Comparison of ENCODE assay signal across 5 cellular contexts in the genomic region with DNA sequence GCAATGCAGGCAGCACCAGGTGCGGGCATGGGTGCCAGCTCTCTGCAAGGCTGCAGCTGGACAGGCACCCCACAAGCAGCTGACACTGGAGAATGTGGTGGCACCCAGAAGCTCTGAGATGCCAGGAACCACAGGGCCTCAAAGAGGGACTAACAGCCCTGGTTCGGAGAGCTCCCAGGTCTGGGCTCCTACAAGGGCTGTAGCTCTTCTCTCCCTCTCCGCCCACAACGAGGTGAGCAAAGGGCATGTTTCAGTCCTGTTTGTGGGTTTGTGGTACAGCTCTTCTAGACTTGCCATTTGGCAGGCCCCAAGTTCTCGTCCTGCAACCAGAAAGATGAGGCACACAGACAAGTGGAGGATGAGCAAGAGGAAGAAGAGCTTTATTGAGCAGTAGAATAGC.
DNase-seq lines count a peak whose midpoint lies in the region; ATAC-seq and TF ChIP-seq lines count a peak whose summit lies in the region.
"Not testable (repeated sequence)": the region's sequence is repeated elsewhere in the genome, so short reads cannot be mapped to it uniquely, and the experiment has no call there.

No MANE protein-coding gene starts in this region.

- 64% methylated on average over 4 of the region's 5 CpGs for WGBS in right lobe of liver (ENCODE audit: insufficient coverage, low coverage, low lambda C conversion rate, missing lambda C conversion rate)

- not testable (repeated sequence) for H3K9ac ChIP-seq in DND-41 (ENCODE audit: low read depth, low read length)

- H3K27me3 ChIP-seq in DND-41 (ENCODE audit: insufficient read depth, low read length, poor library complexity); right lobe of liver: not testable (repeated sequence)

- H4K20me1 ChIP-seq in DND-41 (ENCODE audit: insufficient read depth, low read length) = not testable (repeated sequence)

- H3K4me3 ChIP-seq in DND-41 (ENCODE audit: low read depth in 1 of 2, low read length in 2 of 2); right lobe of liver: not testable (repeated sequence)

- H3K4me1 Mint-ChIP-seq in stimulated activated effector memory CD8-positive, alpha-beta T cell treated with anti-CD3 and anti-CD28 coated beads, Interleukin-12 subunit alpha, Interleukin-12 subunit beta, amount 100 ng/mL, for 72 hours = not testable (repeated sequence)

- H3K9me3 ChIP-seq in DND-41 (ENCODE audit: insufficient read depth, low read length, severe bottlenecking); right lobe of liver: not testable (repeated sequence)

- not testable (repeated sequence) for H3K9me3 Mint-ChIP-seq in stimulated activated effector memory CD8-positive, alpha-beta T cell treated with anti-CD3 and anti-CD28 coated beads, Interleukin-12 subunit alpha, Interleukin-12 subunit beta, amount 100 ng/mL, for 72 hours

- not testable (repeated sequence) for H3K4me3 Mint-ChIP-seq in stimulated activated effector memory CD8-positive, alpha-beta T cell treated with anti-CD3 and anti-CD28 coated beads, Interleukin-12 subunit alpha, Interleukin-12 subunit beta, amount 100 ng/mL, for 72 hours

- not testable (repeated sequence) for H3K79me2 ChIP-seq in DND-41 (ENCODE audit: insufficient read depth, low read length)

- intact Hi-C loops in Right ventricle myocardium inferior (cut with DNase I); right lobe of liver (cut with DNase I): not testable (repeated sequence)

- not testable (repeated sequence) for H3K27ac Mint-ChIP-seq in stimulated activated effector memory CD8-positive, alpha-beta T cell treated with anti-CD3 and anti-CD28 coated beads, Interleukin-12 subunit alpha, Interleukin-12 subunit beta, amount 100 ng/mL, for 72 hours

- H3K36me3 Mint-ChIP-seq in stimulated activated effector memory CD8-positive, alpha-beta T cell treated with anti-CD3 and anti-CD28 coated beads, Interleukin-12 subunit alpha, Interleukin-12 subunit beta, amount 100 ng/mL, for 72 hours = not testable (repeated sequence)

- not testable (repeated sequence) for H2AFZ ChIP-seq in DND-41 (ENCODE audit: low read depth, low read length)

- not testable (repeated sequence) for H3K4me1 ChIP-seq in DND-41 (ENCODE audit: insufficient read depth, low read length); right lobe of liver

- not testable (repeated sequence) for H3K27ac ChIP-seq in DND-41 (ENCODE audit: low read length); right lobe of liver

- not testable (repeated sequence) for TF ChIP-seq CTCF in DND-41 (IDR thresholded peaks at IDR 0.05; ENCODE audit: borderline replicate concordance, extremely low read depth, low read length, poor library complexity, severe bottlenecking); right lobe of liver (IDR thresholded peaks at IDR 0.05)

- H3K36me3 ChIP-seq in DND-41 (ENCODE audit: insufficient read depth, low read length); right lobe of liver: not testable (repeated sequence)

- not testable (repeated sequence) for H3K4me2 ChIP-seq in DND-41 (ENCODE audit: insufficient read depth, low read length)

- TF ChIP-seq POLR2A in right lobe of liver (IDR thresholded peaks at IDR 0.05) = not testable (repeated sequence)

- peak; percentile 24 for DNase-seq in DND-41
- peak; percentile 50 for DNase-seq in Right ventricle myocardium inferior (ENCODE audit: missing footprints)
- DNase-seq in left lobe of liver (ENCODE audit: low spot score); right lobe of liver; stimulated activated effector memory CD8-positive, alpha-beta T cell treated with anti-CD3 and anti-CD28 coated beads, Interleukin-12 subunit alpha, Interleukin-12 subunit beta, amount 100 ng/mL, for 72 hours (ENCODE audit: low spot score in 2 of 2): not testable (repeated sequence)

- ATAC-seq in DND-41 (ENCODE audit: insufficient read depth, low read depth) (peak; percentile 63), left lobe of liver (peak; percentile 55), right lobe of liver (peak in 3 of 4 donors; percentile 21 to 54 (median 44))
- ATAC-seq in Right ventricle myocardium inferior = not testable (repeated sequence)
- ATAC-seq in stimulated activated effector memory CD8-positive, alpha-beta T cell treated with anti-CD3 and anti-CD28 coated beads, Interleukin-12 subunit alpha, Interleukin-12 subunit beta, amount 100 ng/mL, for 72 hours = peak; percentile 19
